In the genomic region with DNA sequence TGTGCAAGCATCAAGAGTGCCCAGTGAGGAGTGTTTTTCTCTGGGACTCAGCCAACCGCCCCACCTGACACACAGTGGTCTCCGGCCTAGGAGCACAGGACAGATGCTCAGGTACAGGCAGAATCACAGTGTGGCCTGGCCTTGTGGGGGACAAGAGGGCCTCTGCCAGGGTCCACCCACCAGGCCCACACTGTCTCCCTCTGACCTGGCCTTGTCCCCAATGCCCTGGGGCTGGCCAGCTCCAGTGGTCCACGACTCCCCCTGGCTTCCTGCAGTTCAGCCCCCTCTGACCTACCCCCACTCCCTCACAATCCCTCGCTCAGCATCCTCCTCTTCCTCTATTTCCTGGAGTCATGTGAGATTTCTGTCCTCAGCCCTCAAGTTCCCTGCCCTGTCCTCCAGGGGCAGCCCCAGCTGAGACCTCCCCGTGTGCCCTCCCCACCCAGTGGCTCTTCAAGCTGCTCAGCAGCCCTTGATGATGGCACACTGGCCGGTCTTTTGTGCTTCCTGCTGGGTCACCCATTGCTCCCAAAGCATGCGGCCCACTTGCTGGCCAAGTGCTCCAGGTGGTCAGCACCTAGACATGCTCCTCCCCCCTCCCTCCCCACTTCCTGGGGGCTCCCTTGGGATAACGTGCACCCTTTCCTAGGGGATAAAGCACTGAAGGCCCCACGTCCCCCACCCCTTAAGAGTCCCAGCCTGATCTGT, we compare ENCODE assay signal across 1 cellular context.
TF ChIP-seq lines count a peak whose summit lies in the region.

No MANE protein-coding gene starts in this region.

TF ChIP-seq in HEK293, 187 proteins besides CTCF, POLR2A, EP300 and RAD21 (continued from another document):
- no peak for TF ChIP-seq ZNF350 (tag by site-specific recombination; IDR thresholded peaks at IDR 0.05)
- no peak for TF ChIP-seq MZF1 (tag by site-specific recombination; IDR thresholded peaks at IDR 0.05; ENCODE audit: borderline replicate concordance)
- no peak for TF ChIP-seq HOXC10 (CRISPR knock-in tag; IDR thresholded peaks at IDR 0.05)
- no peak for TF ChIP-seq REPIN1 (tag by site-specific recombination; IDR thresholded peaks at IDR 0.05; ENCODE audit: low read depth)
- TF ChIP-seq, protein P1, sequence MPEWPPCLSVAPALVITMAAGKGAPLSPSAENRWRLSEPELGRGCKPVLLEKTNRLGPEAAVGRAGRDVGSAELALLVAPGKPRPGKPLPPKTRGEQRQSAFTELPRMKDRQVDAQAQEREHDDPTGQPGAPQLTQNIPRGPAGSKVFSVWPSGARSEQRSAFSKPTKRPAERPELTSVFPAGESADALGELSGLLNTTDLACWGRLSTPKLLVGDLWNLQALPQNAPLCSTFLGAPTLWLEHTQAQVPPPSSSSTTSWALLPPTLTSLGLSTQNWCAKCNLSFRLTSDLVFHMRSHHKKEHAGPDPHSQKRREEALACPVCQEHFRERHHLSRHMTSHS (tag by site-specific recombination; IDR thresholded peaks at IDR 0.05) = no peak
- TF ChIP-seq, protein P2, sequence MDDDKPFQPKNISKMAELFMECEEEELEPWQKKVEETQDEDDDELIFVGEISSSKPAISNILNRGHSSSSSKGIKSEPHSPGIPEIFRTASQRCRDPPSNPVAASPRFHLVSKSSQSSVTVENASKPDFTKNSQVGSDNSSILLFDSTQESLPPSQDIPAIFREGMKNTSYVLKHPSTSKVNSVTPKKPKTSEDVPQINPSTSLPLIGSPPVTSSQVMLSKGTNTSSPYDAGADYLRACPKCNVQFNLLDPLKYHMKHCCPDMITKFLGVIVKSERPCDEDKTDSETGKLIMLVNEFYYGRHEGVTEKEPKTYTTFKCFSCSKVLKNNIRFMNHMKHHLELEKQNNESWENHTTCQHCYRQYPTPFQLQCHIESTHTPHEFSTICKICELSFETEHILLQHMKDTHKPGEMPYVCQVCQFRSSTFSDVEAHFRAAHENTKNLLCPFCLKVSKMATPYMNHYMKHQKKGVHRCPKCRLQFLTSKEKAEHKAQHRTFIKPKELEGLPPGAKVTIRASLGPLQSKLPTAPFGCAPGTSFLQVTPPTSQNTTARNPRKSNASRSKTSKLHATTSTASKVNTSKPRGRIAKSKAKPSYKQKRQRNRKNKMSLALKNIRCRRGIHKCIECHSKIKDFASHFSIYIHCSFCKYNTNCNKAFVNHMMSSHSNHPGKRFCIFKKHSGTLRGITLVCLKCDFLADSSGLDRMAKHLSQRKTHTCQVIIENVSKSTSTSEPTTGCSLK (tag by site-specific recombination; IDR thresholded peaks at IDR 0.05) = no peak
- TF ChIP-seq, protein P3, sequence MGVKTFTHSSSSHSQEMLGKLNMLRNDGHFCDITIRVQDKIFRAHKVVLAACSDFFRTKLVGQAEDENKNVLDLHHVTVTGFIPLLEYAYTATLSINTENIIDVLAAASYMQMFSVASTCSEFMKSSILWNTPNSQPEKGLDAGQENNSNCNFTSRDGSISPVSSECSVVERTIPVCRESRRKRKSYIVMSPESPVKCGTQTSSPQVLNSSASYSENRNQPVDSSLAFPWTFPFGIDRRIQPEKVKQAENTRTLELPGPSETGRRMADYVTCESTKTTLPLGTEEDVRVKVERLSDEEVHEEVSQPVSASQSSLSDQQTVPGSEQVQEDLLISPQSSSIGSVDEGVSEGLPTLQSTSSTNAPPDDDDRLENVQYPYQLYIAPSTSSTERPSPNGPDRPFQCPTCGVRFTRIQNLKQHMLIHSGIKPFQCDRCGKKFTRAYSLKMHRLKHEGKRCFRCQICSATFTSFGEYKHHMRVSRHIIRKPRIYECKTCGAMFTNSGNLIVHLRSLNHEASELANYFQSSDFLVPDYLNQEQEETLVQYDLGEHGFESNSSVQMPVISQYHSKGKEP (tag by site-specific recombination; IDR thresholded peaks at IDR 0.05) = no peak
